ENCODE assay signal across 8 cellular contexts in the genomic region with DNA sequence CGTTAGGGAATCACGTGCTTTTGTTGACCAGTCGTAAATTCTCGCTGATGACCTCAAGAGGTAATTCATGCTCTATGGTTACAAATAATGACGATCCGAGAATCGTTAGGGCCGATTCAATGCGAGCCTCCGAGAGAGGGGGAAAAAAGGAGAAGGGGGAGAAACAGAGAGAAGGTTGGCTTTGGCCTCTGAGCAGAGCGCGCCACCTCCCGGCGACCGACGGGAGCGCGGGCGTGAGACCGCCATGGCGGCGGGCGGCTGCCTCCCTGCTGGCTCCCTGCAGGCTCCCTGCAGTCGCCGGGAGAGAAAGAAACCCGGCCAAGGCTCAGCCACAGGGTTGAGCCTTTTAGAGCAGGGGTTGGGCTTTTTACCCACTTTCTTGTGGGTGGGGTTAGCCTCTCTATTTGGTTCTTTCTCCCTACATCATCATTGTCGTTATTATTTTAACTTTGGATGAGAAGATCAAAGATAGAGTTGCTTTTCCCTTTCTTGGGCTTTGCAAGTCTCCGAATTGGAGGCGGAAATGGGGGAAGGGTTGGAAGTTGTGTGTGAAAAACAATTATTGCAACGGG. TPM values are rescaled to one million over a fixed set of nuclear protein-coding genes. Genes with fewer than 3 reads are reported as not detected.
DNase-seq lines count a peak whose midpoint lies in the region; ATAC-seq and TF ChIP-seq lines count a peak whose summit lies in the region.

No MANE protein-coding gene starts in this region.

- no peak overlapping the region for H3K4me3 Mint-ChIP-seq in chondrocyte (ENCODE audit: unreplicated experiment)

- in situ Hi-C loops in GM23248 (cut with MboI) = no loop called here

- H3K27ac Mint-ChIP-seq in chondrocyte (ENCODE audit: unreplicated experiment) = no peak overlapping the region

- H3K4me2 ChIP-seq in GM23248 (ENCODE audit: unreplicated experiment) = peak overlapping the region; percentile 75

- H3K9me3 Mint-ChIP-seq in chondrocyte (ENCODE audit: low read depth) = no peaks in the 10 kb centered on the region

- peak overlapping the region; percentile 28; the same call in 1 of the 2 replicates for H3K27ac ChIP-seq in GM23248

- H3K36me3 ChIP-seq in GM23248 (ENCODE audit: low read depth) = no peaks in the 10 kb centered on the region

- DNase-seq in AG08396 (ENCODE audit: low spot score) (peak; percentile 91), GM23248 (peak; percentile 87), NCI-H2227 treated with DMSO at 0.1 percent for 48 hours (lab: John Stamatoyannopoulos, UW) (peak; percentile 82), chondrocyte (ENCODE audit: low spot score) (no peak), medulla oblongata (ENCODE audit: extremely low spot score) (peak; percentile 85)
- peak; percentile 87 for DNase-seq in activated CD4-positive, CD25-positive, alpha-beta regulatory T cell treated with anti-CD3 and anti-CD28 coated beads, Interleukin-2, amount 50 U/mL, for 72 hours
- DNase-seq in stimulated activated CD8-positive, alpha-beta memory T cell treated with anti-CD3 and anti-CD28 coated beads, Interleukin-15, amount 100 ng/mL, for 4 hours (ENCODE audit: low read depth in 2 of 2) = peak; percentile 45 to 51

- H3F3A ChIP-seq in GM23248 (ENCODE audit: insufficient read depth) = no peaks in the 10 kb centered on the region

- peaks cover 94% of the 10 kb centered on the region for H3K27me3 Mint-ChIP-seq in chondrocyte (ENCODE audit: low read depth)

- H3K9me2 ChIP-seq in GM23248 (ENCODE audit: insufficient read depth) = no peaks in the 10 kb centered on the region

- peaks cover 21% of the 10 kb centered on the region for H3K79me2 ChIP-seq in GM23248 (ENCODE audit: insufficient read depth)

- H3K4me1 Mint-ChIP-seq in chondrocyte (ENCODE audit: low read depth) = peaks cover 16% of the 10 kb centered on the region

- H3K9me3 ChIP-seq in GM23248 (ENCODE audit: low read depth) = no peaks in the 10 kb centered on the region

- H3K4me3 ChIP-seq in GM23248 = peak overlapping the region; percentile 74

- peak overlapping the region; percentile 59 for H3K9ac ChIP-seq in GM23248

- H3K27me3 ChIP-seq in GM23248 (replicated peaks; ENCODE audit: insufficient read depth) = no peaks in the 10 kb centered on the region

- no peak for ATAC-seq in GM18867 (IDR thresholded peaks at IDR 0.05; ENCODE audit: unreplicated experiment)

- WGBS in GM23248 (ENCODE audit: low coverage in 1 of 2, low lambda C conversion rate in 2 of 2, missing lambda C conversion rate in 2 of 2), 2 experiments = 4% methylated on average over 27 to 30 of the region's 30 CpGs

- no peaks in the 10 kb centered on the region for H4K20me1 ChIP-seq in GM23248 (ENCODE audit: insufficient read depth)

- peak; percentile 80 for TF ChIP-seq CTCF in chondrocyte (IDR thresholded peaks at IDR 0.05)

- H3K4me1 ChIP-seq in GM23248 (ENCODE audit: insufficient read depth) = 0 out of 2 replicates have a peak, but pooled peaks cover 3% of the 10 kb centered on the region

- peaks cover 2% of the 10 kb centered on the region for H3K36me3 Mint-ChIP-seq in chondrocyte (ENCODE audit: low read depth)

- peak overlapping the region; percentile 79 for H2AFZ ChIP-seq in GM23248

RNA-seq across cellular contexts. Expression of a gene that starts 0.3 kb away (rescaled TPM):
- 0.22 TPM in 1 of 2 replicates, not detected in the other for total RNA-seq in GM23248 (2014; rRNA removed; shearing (Covaris generic))
- polyA plus RNA-seq in GM23248 (2016; fragmentation: Nextera tagmentation; extraction: Ambion mirVana) = 1.3 and 2.0 TPM in 2 replicates
- total RNA-seq in chondrocyte = not detected in 3 replicates

RNA-seq across cellular contexts. Expression of a gene that starts 3.9 kb away (rescaled TPM):
- 1.9 and 4.8 TPM in 2 replicates for total RNA-seq in GM23248 (2014; rRNA removed; shearing (Covaris generic))
- polyA plus RNA-seq in GM23248 (2016; fragmentation: Nextera tagmentation; extraction: Ambion mirVana) = 1.9 and 2.4 TPM in 2 replicates
- total RNA-seq in chondrocyte = 0.18 to 0.57 TPM in 2 of 3 replicates, not detected in the other

RNA-seq across cellular contexts. Expression of a gene that starts 10.9 kb away (rescaled TPM):
- 3.8 and 7.5 TPM in 2 replicates for total RNA-seq in GM23248 (2014; rRNA removed; shearing (Covaris generic))
- polyA plus RNA-seq in GM23248 (2016; fragmentation: Nextera tagmentation; extraction: Ambion mirVana) = 6.2 and 6.6 TPM in 2 replicates
- total RNA-seq in chondrocyte = not detected in 3 replicates

RNA-seq across cellular contexts. Expression of a gene that starts 15.8 kb away (rescaled TPM):
- total RNA-seq in GM23248 (2014; rRNA removed; shearing (Covaris generic)) = 2.2 and 3.3 TPM in 2 replicates
- polyA plus RNA-seq in GM23248 (2016; fragmentation: Nextera tagmentation; extraction: Ambion mirVana) = 0.54 and 1.2 TPM in 2 replicates
- total RNA-seq in chondrocyte = not detected in 3 replicates

RNA-seq across cellular contexts. Expression of a gene that starts 16.9 kb away (rescaled TPM):
- total RNA-seq in GM23248 (2014; rRNA removed; shearing (Covaris generic)) = 7.1 and 11.1 TPM in 2 replicates
- 18.9 and 19.4 TPM in 2 replicates for polyA plus RNA-seq in GM23248 (2016; fragmentation: Nextera tagmentation; extraction: Ambion mirVana)
- total RNA-seq in chondrocyte = not detected in 3 replicates
